Comparison of ENCODE assay signal across 15 cellular contexts in the genomic region with DNA sequence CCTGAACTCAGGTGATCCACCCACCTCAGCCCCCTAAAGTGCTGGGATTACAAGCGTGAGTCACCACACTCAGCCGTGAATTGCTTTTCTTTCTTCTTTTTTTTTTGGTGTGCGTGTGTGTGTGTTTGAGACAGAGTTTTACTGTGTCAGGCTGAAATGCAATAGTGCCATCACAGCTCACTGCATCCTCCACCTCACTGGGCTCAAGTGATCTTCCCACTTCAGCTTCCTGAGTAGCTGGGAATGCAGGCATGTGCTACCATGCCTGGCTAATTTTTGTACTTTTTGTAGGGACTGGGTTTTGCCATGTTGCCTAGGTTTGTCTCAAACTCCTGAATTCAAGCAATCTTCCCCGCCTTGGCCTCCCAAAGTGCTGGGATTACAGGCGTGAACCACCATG.
DNase-seq lines count a peak whose midpoint lies in the region; FAIRE-seq and TF ChIP-seq lines count a peak whose summit lies in the region.
"Had no signal": no experiment of that assay in that cellular context is flagged by ENCODE, and none has a peak within 500 bp of the region (broad histone marks: within the 10 kb centered on the region; RNA-seq: fewer than 3 reads in every experiment).

No MANE protein-coding gene starts in this region.

- TF ChIP-seq EP300 in H1 (IDR thresholded peaks at IDR 0.05; ENCODE audit: borderline replicate concordance in 1 of 2, low read depth in 2 of 2, low read length in 2 of 2): no peak

- H2BK20ac ChIP-seq in H1 (ENCODE audit: low read length): no peak overlapping the region

- H3K23ac ChIP-seq in H1 (ENCODE audit: insufficient read length): no peak overlapping the region

- no peaks in the 10 kb centered on the region for H3K79me2 ChIP-seq in H1 (ENCODE audit: control insufficient read depth in 1 of 2, insufficient read depth in 2 of 2, low read length in 2 of 2)

- no peak overlapping the region for H3K4me2 ChIP-seq in H1 (ENCODE audit: insufficient read depth in 1 of 2, low read depth in 2 of 2, low read length in 2 of 2)

- no peaks in the 10 kb centered on the region for H3K36me3 Mint-ChIP-seq in nephron progenitor cell (ENCODE audit: low read depth)
- H3K36me3 Mint-ChIP-seq: CD4-positive, alpha-beta memory T cell had no signal

- no peak overlapping the region for H2BK12ac ChIP-seq in H1 (ENCODE audit: low read depth, low read length)

- H3K4ac ChIP-seq in H1 (replicated peaks; ENCODE audit: insufficient read length, low read depth, low read length): no peak overlapping the region

- no peak overlapping the region for H2AK5ac ChIP-seq in H1 (ENCODE audit: low read depth, low read length)

- no peaks in the 10 kb centered on the region for H3K9me3 ChIP-seq in H1 (ENCODE audit: insufficient read depth in 2 of 2, low read depth in 1 of 2, low read length in 1 of 2)

- no peak overlapping the region for H3K9ac ChIP-seq in H1 (replicated peaks in 1 of 4; ENCODE audit: extremely low read depth in 1 of 4, low read depth in 3 of 4, low read length in 3 of 4)

- H4K91ac ChIP-seq in H1 (replicated peaks; ENCODE audit: insufficient read length, low read length): no peak overlapping the region

- H2BK5ac ChIP-seq in H1 (ENCODE audit: low read depth, low read length): no peak overlapping the region

- no peaks in the 10 kb centered on the region for H3K27me3 Mint-ChIP-seq in nephron progenitor cell (ENCODE audit: low read depth, poor library complexity)
- H3K27me3 Mint-ChIP-seq: CD4-positive, alpha-beta memory T cell had no signal

- DNase-seq in H1 (ENCODE audit: low read depth in 1 of 2, low spot score in 2 of 2) (no peak), nephron progenitor cell (no peak), urothelium cell line (ENCODE audit: low spot score) (no peak), anterior cingulate cortex (lab: John Stamatoyannopoulos, UW) (no peak), NCI-H510A treated with DMSO at 0.1 percent for 48 hours (lab: John Stamatoyannopoulos, UW) (no peak)
- no peak for DNase-seq in activated CD4-positive, CD25-positive, alpha-beta regulatory T cell treated with anti-CD3 and anti-CD28 coated beads, Interleukin-2, amount 50 U/mL, for 72 hours
- DNase-seq: C1 segment of cervical spinal cord; Calu3; CD4-positive, alpha-beta memory T cell; COR-L47; DMS53; DMS79 treated with DMSO at 0.1 percent for 48 hours; H9 had no signal

- 91% methylated on average over 5 of the region's 5 CpGs; no CpG with 5 or more reads in 1 of the 2 experiments for WGBS in H1 (ENCODE audit: extremely low coverage in 1 of 2, insufficient coverage in 1 of 2, insufficient read length in 1 of 2, insufficient replicate concordance in 2 of 2, low coverage in 1 of 2, low lambda C conversion rate in 2 of 2, missing lambda C conversion rate in 1 of 2), 2 experiments

- H3K23me2 ChIP-seq in H1 (ENCODE audit: low read depth, low read length): no peaks in the 10 kb centered on the region

- peak overlapping the region; percentile 32; the same call in 1 of the 2 replicates for H2AFZ ChIP-seq in H1 (ENCODE audit: low read length)

- CTCF ChIA-PET in H1 (lab: Charles Lee; ENCODE audit: partially characterized antibody): interaction anchor here (0.9 kb wide), 1 partner anchor 120 kb away, joined by 3 read pairs; no protein-coding TSS in a partner anchor

- POLR2A ChIA-PET in H1 (lab: Charles Lee; ENCODE audit: partially characterized antibody): no interaction called here

- H2BK15ac ChIP-seq in H1 (ENCODE audit: low read length): no peak overlapping the region

- H3K27me3 ChIP-seq in H1 (replicated peaks in 1 of 4; ENCODE audit: control insufficient read depth in 3 of 4, extremely low read depth in 1 of 4, insufficient read depth in 3 of 4, low read length in 3 of 4): no peaks in the 10 kb centered on the region

- TF ChIP-seq POLR2A in H1 (IDR thresholded peaks at IDR 0.05; ENCODE audit: control extremely low read depth in 1 of 2, low read depth in 2 of 2, low read length in 2 of 2): no peak

- no peak overlapping the region for H2BK120ac ChIP-seq in H1 (replicated peaks; ENCODE audit: low read depth, low read length)

- no peak overlapping the region for H3K27ac ChIP-seq in H1 (ENCODE audit: low read depth, low read length)

- H3K4me1 ChIP-seq in H1 (replicated peaks in 1 of 4; ENCODE audit: control insufficient read depth in 3 of 4, insufficient read depth in 4 of 4, low read length in 3 of 4): no peaks in the 10 kb centered on the region

- H3K56ac ChIP-seq in H1 (replicated peaks; ENCODE audit: insufficient read length, low read depth, low read length): no peak overlapping the region

- no peak overlapping the region for H3K18ac ChIP-seq in H1 (ENCODE audit: extremely low read depth, low read length)

- no peak for FAIRE-seq in H1 (lab: Jason Lieb, UNC)
- peak; percentile 17 for FAIRE-seq in urothelium cell line (lab: Jason Lieb, UNC)
- FAIRE-seq: G401.6, GM12892 had no signal

- H3K4me1 Mint-ChIP-seq in nephron progenitor cell: peaks cover 5% of the 10 kb centered on the region
- H3K4me1 Mint-ChIP-seq: CD4-positive, alpha-beta memory T cell; H9 had no signal

- peak overlapping the region; percentile 90 for H3K27ac Mint-ChIP-seq in nephron progenitor cell
- H3K27ac Mint-ChIP-seq: CD4-positive, alpha-beta memory T cell had no signal

- no peaks in the 10 kb centered on the region for H4K20me1 ChIP-seq in H1 (replicated peaks in 1 of 2; ENCODE audit: control insufficient read depth in 1 of 2, insufficient read depth in 2 of 2, low read length in 2 of 2)

- H4K8ac ChIP-seq in H1 (ENCODE audit: extremely low read depth, insufficient read depth, low read length): no peak overlapping the region

- no peaks in the 10 kb centered on the region for H3K79me1 ChIP-seq in H1 (ENCODE audit: low read depth, low read length)

- peaks cover 6% of the 10 kb centered on the region for H3K9me3 Mint-ChIP-seq in nephron progenitor cell
- H3K9me3 Mint-ChIP-seq: H9 had no signal

- no peak for TF ChIP-seq CTCF in H1 (IDR thresholded peaks at IDR 0.05; ENCODE audit: control extremely low read depth in 1 of 3, insufficient read depth in 1 of 3, low read depth in 1 of 3, low read length in 3 of 3)
- no peak for TF ChIP-seq CTCF in nephron progenitor cell (IDR thresholded peaks at IDR 0.05)

- H3K14ac ChIP-seq in H1 (ENCODE audit: insufficient read length): no peak overlapping the region

- no peaks in the 10 kb centered on the region for H3K36me3 ChIP-seq in H1 (ENCODE audit: control insufficient read depth in 2 of 4, insufficient read depth in 4 of 4, low read length in 3 of 4)

- no peak for TF ChIP-seq RAD21 in H1 (IDR thresholded peaks at IDR 0.05 in 1 of 2, conservative IDR thresholded peaks at IDR 0.05 in 1 of 2; ENCODE audit: low read depth in 2 of 2, low read length in 2 of 2)

- H3K4me3 ChIP-seq in H1 (ENCODE audit: extremely low read depth in 1 of 4, insufficient read depth in 2 of 4, low read depth in 3 of 4, low read length in 4 of 4): no peak overlapping the region

- H4K5ac ChIP-seq in H1 (ENCODE audit: insufficient read length, low read depth, low read length): no peak overlapping the region

- H3K4me3 Mint-ChIP-seq in nephron progenitor cell: no peak overlapping the region
- H3K4me3 Mint-ChIP-seq: CD4-positive, alpha-beta memory T cell; H9 had no signal

TF ChIP-seq in H1, 55 proteins besides CTCF, POLR2A, EP300 and RAD21:
- no peak for TF ChIP-seq BRCA1 (IDR thresholded peaks at IDR 0.05; ENCODE audit: low read depth, low read length)
- no peak for TF ChIP-seq POLR2AphosphoS5 (IDR thresholded peaks at IDR 0.05; ENCODE audit: low read depth, low read length)
- no peak for TF ChIP-seq SUZ12 (IDR thresholded peaks at IDR 0.05; ENCODE audit: low read length)
- TF ChIP-seq ASH2L (IDR thresholded peaks at IDR 0.05; ENCODE audit: low read length): no peak
- no peak for TF ChIP-seq TCF12 (IDR thresholded peaks at IDR 0.05; ENCODE audit: low read depth, low read length)
- no peak for TF ChIP-seq CREB1 (IDR thresholded peaks at IDR 0.05)
- no peak for TF ChIP-seq PHF8 (conservative IDR thresholded peaks at IDR 0.05; ENCODE audit: low read depth, low read length)
- TF ChIP-seq KDM5A (IDR thresholded peaks at IDR 0.05; ENCODE audit: low read length): no peak
- TF ChIP-seq TEAD4 (IDR thresholded peaks at IDR 0.05; ENCODE audit: low read depth, low read length): no peak
- no peak for TF ChIP-seq RNF2 (IDR thresholded peaks at IDR 0.05; ENCODE audit: borderline replicate concordance, low read depth, low read length, missing control alignments, poor library complexity, severe bottlenecking)
- TF ChIP-seq SIN3A (conservative IDR thresholded peaks at IDR 0.05 in 1 of 2, IDR thresholded peaks at IDR 0.05 in 1 of 2; ENCODE audit: low read depth in 1 of 2, low read length in 2 of 2): no peak
- no peak for TF ChIP-seq CTBP2 (IDR thresholded peaks at IDR 0.05; ENCODE audit: borderline replicate concordance, insufficient read depth, insufficient read length, low read length)
- TF ChIP-seq JUN (IDR thresholded peaks at IDR 0.05; ENCODE audit: low read depth, low read length): no peak
- no peak for TF ChIP-seq KDM1A (IDR thresholded peaks at IDR 0.05; ENCODE audit: borderline replicate concordance, low read length)
